Comparison of ENCODE assay signal across 11 cellular contexts in genomic region chr20:37914367-37914671, GRCh38. TPM values are rescaled to one million over a fixed set of nuclear protein-coding genes. Genes with fewer than 3 reads are reported as not detected.
DNase-seq lines count a peak whose midpoint lies in the region; ATAC-seq and TF ChIP-seq lines count a peak whose summit lies in the region.
"Had no signal": no experiment of that assay in that cellular context is flagged by ENCODE, and none has a peak within 500 bp of the region (broad histone marks: within the 10 kb centered on the region; RNA-seq: fewer than 3 reads in every experiment).

No MANE protein-coding gene starts in this region.

- no peak for TF ChIP-seq EP300 in neural cell (conservative IDR thresholded peaks at IDR 0.05; ENCODE audit: poor library complexity, severe bottlenecking)

- peaks cover 3% of the 10 kb centered on the region for H3K27me3 ChIP-seq in CD8-positive, alpha-beta T cell (ENCODE audit: insufficient read depth, low read length)
- H3K27me3 ChIP-seq in OCI-LY3 (ENCODE audit: low read depth, low read length) (no peaks in the 10 kb centered on the region), endodermal cell (ENCODE audit: control insufficient read depth, insufficient read depth, low read length, poor library complexity, severe bottlenecking) (peaks cover 17% of the 10 kb centered on the region), neural cell (ENCODE audit: insufficient read depth, low read depth, low read length) (no peaks in the 10 kb centered on the region)
- H3K27me3 ChIP-seq: ovary had no signal

- peaks cover 18% of the 10 kb centered on the region for H3K4me1 Mint-ChIP-seq in CD8-positive, alpha-beta T cell (ENCODE audit: low read depth)
- H3K4me1 Mint-ChIP-seq in endodermal cell: peaks cover 34% of the 10 kb centered on the region

- DNase-seq in CD8-positive, alpha-beta T cell: no peak
- DNase-seq in endodermal cell (no peak), dedifferentiated amniotic fluid mesenchymal stem cell (ENCODE audit: extremely low spot score) (no peak), substantia nigra (lab: John Stamatoyannopoulos, UW) (no peak), hypothalamus (lab: John Stamatoyannopoulos, UW) (no peak)
- DNase-seq: NCI-H1048, ovary had no signal

- CTCF ChIA-PET in CD8-positive, alpha-beta T cell (lab: Charles Lee): no interaction called here

- H4K20me1 ChIP-seq in OCI-LY3 (ENCODE audit: insufficient read depth, low read length) (no peaks in the 10 kb centered on the region), neural cell (ENCODE audit: insufficient read depth) (no peaks in the 10 kb centered on the region)

- H3F3A ChIP-seq in neural cell (ENCODE audit: insufficient read depth, low read length, poor library complexity, severe bottlenecking): no peaks in the 10 kb centered on the region

- H3K9ac ChIP-seq in OCI-LY3 (ENCODE audit: low read length) (peak overlapping the region; percentile 49), endodermal cell (ENCODE audit: extremely low read depth, low read length, poor library complexity, severe bottlenecking) (no peak overlapping the region), neural cell (ENCODE audit: low read length) (peak overlapping the region; percentile 42)

- H3K36me3 Mint-ChIP-seq in CD8-positive, alpha-beta T cell: no peaks in the 10 kb centered on the region
- H3K36me3 Mint-ChIP-seq in endodermal cell (ENCODE audit: low read depth): no peaks in the 10 kb centered on the region

- H3K4me3 Mint-ChIP-seq in CD8-positive, alpha-beta T cell: peak overlapping the region; percentile 32
- peak overlapping the region; percentile 53 for H3K4me3 Mint-ChIP-seq in endodermal cell

- WGBS in endodermal cell (ENCODE audit: insufficient coverage in 1 of 2, insufficient read length in 1 of 2), 2 experiments: 79 to 87% methylated on average over 3 to 5 of the region's 5 CpGs

- TF ChIP-seq CTCF in CD8-positive, alpha-beta T cell (IDR thresholded peaks at IDR 0.05): no peak
- TF ChIP-seq CTCF in OCI-LY3 (IDR thresholded peaks at IDR 0.05; ENCODE audit: low read depth, low read length) (no peak), endodermal cell (conservative IDR thresholded peaks at IDR 0.05) (no peak), neural cell (IDR thresholded peaks at IDR 0.05; ENCODE audit: poor library complexity, severe bottlenecking) (no peak)

- no peak for TF ChIP-seq RAD21 in neural cell (conservative IDR thresholded peaks at IDR 0.05)

- H3K9me3 Mint-ChIP-seq in CD8-positive, alpha-beta T cell: no peaks in the 10 kb centered on the region
- no peaks in the 10 kb centered on the region for H3K9me3 Mint-ChIP-seq in endodermal cell

- no peaks in the 10 kb centered on the region for H3K9me2 ChIP-seq in neural cell (ENCODE audit: insufficient read depth, low read length)

- peaks cover 8% of the 10 kb centered on the region for H3K4me1 ChIP-seq in CD8-positive, alpha-beta T cell (ENCODE audit: insufficient read depth, low read length)
- H3K4me1 ChIP-seq in OCI-LY3 (ENCODE audit: low read length) (peaks cover 46% of the 10 kb centered on the region), endodermal cell (ENCODE audit: control insufficient read depth, insufficient read depth, low read length) (peaks cover 5% of the 10 kb centered on the region)

- no peak for ATAC-seq in CD8-positive, alpha-beta T cell
- no peak for ATAC-seq in GM19452 (IDR thresholded peaks at IDR 0.05; ENCODE audit: unreplicated experiment)

- H3K79me2 ChIP-seq in OCI-LY3 (ENCODE audit: low read length) (no peaks in the 10 kb centered on the region), neural cell (replicated peaks; ENCODE audit: insufficient read depth, low read length) (no peaks in the 10 kb centered on the region)

- peak overlapping the region; percentile 13 for H3K4me3 ChIP-seq in CD8-positive, alpha-beta T cell (ENCODE audit: low read depth, low read length)
- peak overlapping the region; percentile 41 for H3K4me3 ChIP-seq in OCI-LY3 (ENCODE audit: low read length)
- H3K4me3 ChIP-seq in endodermal cell (ENCODE audit: low read length): no peak overlapping the region
- H3K4me3 ChIP-seq in neural cell (ENCODE audit: low read length): peak overlapping the region; percentile 47

- intact Hi-C loops in CD8-positive, alpha-beta T cell (cut with DNase I, micrococcal nuclease): no loop called here

- H3K4me2 ChIP-seq in OCI-LY3 (ENCODE audit: low read length) (peak overlapping the region; percentile 63), neural cell (ENCODE audit: low read length) (no peak overlapping the region)

- H2AFZ ChIP-seq in OCI-LY3 (ENCODE audit: low read depth, low read length) (peak overlapping the region; percentile 43), neural cell (ENCODE audit: low read depth, low read length) (no peak overlapping the region)

- H3K27me3 Mint-ChIP-seq in CD8-positive, alpha-beta T cell (ENCODE audit: low read depth): peaks cover 37% of the 10 kb centered on the region
- peaks cover 34% of the 10 kb centered on the region for H3K27me3 Mint-ChIP-seq in endodermal cell (ENCODE audit: insufficient read depth)

- no peaks in the 10 kb centered on the region for H3K36me3 ChIP-seq in CD8-positive, alpha-beta T cell (ENCODE audit: insufficient read depth, low read length)
- H3K36me3 ChIP-seq in OCI-LY3 (replicated peaks; ENCODE audit: low read depth, low read length): no peaks in the 10 kb centered on the region
- H3K36me3 ChIP-seq in endodermal cell (ENCODE audit: control insufficient read depth, insufficient read depth, low read length): no peaks in the 10 kb centered on the region
- no peaks in the 10 kb centered on the region for H3K36me3 ChIP-seq in neural cell (ENCODE audit: insufficient read depth, low read length)
- H3K36me3 ChIP-seq: left lung, ovary had no signal

- no peak overlapping the region for H3K27ac Mint-ChIP-seq in CD8-positive, alpha-beta T cell
- H3K27ac Mint-ChIP-seq in endodermal cell: peak overlapping the region; percentile 86

- POLR2A ChIA-PET in CD8-positive, alpha-beta T cell (lab: Charles Lee): interaction anchor here (0.9 to 1.1 kb wide), 2 partner anchors 63 to 119 kb away, joined by 3 read pairs; partner anchors contain the start of genes RPRD1B and TTI1

- H3K9me3 ChIP-seq in CD8-positive, alpha-beta T cell (ENCODE audit: low read length): no peaks in the 10 kb centered on the region
- no peaks in the 10 kb centered on the region for H3K9me3 ChIP-seq in OCI-LY3 (ENCODE audit: insufficient read depth, low read length)
- H3K9me3 ChIP-seq in endodermal cell (ENCODE audit: control insufficient read depth, low read length): no peaks in the 10 kb centered on the region
- H3K9me3 ChIP-seq in neural cell (ENCODE audit: low read length): no peaks in the 10 kb centered on the region
- H3K9me3 ChIP-seq: left lung, ovary had no signal

- H3K27ac ChIP-seq in CD8-positive, alpha-beta T cell (ENCODE audit: low read depth, low read length): no peak overlapping the region
- H3K27ac ChIP-seq in OCI-LY3 (ENCODE audit: low read length) (peak overlapping the region; percentile 37; the same call in 1 of the 2 replicates), endodermal cell (ENCODE audit: low read depth, low read length) (peak overlapping the region; percentile 72), neural cell (ENCODE audit: low read length) (no peak overlapping the region), substantia nigra (ENCODE audit: low read depth, low read length, poor library complexity, severe bottlenecking) (no peak overlapping the region)
- H3K27ac ChIP-seq: left lung, ovary had no signal

TF ChIP-seq in neural cell, 6 proteins besides CTCF, POLR2A, EP300 and RAD21:
- TF ChIP-seq SMC3 (conservative IDR thresholded peaks at IDR 0.05; ENCODE audit: poor library complexity) (no peak), POLR2AphosphoS5 (IDR thresholded peaks at IDR 0.05) (no peak), TAF1 (IDR thresholded peaks at IDR 0.05; ENCODE audit: low read depth) (no peak), MXI1 (conservative IDR thresholded peaks at IDR 0.05; ENCODE audit: poor library complexity, severe bottlenecking) (no peak), EZH2 (IDR thresholded peaks at IDR 0.05; ENCODE audit: borderline replicate concordance, insufficient read depth, low read length, poor library complexity, severe bottlenecking) (no peak)
- TF ChIP-seq, protein P1, sequence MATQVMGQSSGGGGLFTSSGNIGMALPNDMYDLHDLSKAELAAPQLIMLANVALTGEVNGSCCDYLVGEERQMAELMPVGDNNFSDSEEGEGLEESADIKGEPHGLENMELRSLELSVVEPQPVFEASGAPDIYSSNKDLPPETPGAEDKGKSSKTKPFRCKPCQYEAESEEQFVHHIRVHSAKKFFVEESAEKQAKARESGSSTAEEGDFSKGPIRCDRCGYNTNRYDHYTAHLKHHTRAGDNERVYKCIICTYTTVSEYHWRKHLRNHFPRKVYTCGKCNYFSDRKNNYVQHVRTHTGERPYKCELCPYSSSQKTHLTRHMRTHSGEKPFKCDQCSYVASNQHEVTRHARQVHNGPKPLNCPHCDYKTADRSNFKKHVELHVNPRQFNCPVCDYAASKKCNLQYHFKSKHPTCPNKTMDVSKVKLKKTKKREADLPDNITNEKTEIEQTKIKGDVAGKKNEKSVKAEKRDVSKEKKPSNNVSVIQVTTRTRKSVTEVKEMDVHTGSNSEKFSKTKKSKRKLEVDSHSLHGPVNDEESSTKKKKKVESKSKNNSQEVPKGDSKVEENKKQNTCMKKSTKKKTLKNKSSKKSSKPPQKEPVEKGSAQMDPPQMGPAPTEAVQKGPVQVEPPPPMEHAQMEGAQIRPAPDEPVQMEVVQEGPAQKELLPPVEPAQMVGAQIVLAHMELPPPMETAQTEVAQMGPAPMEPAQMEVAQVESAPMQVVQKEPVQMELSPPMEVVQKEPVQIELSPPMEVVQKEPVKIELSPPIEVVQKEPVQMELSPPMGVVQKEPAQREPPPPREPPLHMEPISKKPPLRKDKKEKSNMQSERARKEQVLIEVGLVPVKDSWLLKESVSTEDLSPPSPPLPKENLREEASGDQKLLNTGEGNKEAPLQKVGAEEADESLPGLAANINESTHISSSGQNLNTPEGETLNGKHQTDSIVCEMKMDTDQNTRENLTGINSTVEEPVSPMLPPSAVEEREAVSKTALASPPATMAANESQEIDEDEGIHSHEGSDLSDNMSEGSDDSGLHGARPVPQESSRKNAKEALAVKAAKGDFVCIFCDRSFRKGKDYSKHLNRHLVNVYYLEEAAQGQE (IDR thresholded peaks at IDR 0.05; ENCODE audit: borderline replicate concordance): no peak

RNA-seq across cellular contexts. Expression of gene VSTM2L, which starts 11.4 kb away (rescaled TPM):
- not detected for total RNA-seq in CD8-positive, alpha-beta T cell
- total RNA-seq in endodermal cell: 1 to 10 TPM; 1.4 to 2.9 TPM
- polyA plus RNA-seq in endodermal cell (2013, experiment 1 of 2): 27.8 TPM
- polyA plus RNA-seq in endodermal cell (2013, experiment 2 of 2): 22.4 TPM
- polyA plus RNA-seq in neural cell: 21.5 and 22.1 TPM in 2 replicates
- polyA minus RNA-seq in neural cell: 11.7 and 13.4 TPM in 2 replicates

Comparison
In these comparisons a context has a peak if more than half of its experiments do, and no peak if none do; other contexts are left out.
1. H3K27ac ChIP-seq: peak in OCI-LY3 (single experiment) and endodermal cell (single experiment); none in CD8-positive, alpha-beta T cell (single experiment), neural cell (single experiment) and substantia nigra (single experiment).